In the genomic region with DNA sequence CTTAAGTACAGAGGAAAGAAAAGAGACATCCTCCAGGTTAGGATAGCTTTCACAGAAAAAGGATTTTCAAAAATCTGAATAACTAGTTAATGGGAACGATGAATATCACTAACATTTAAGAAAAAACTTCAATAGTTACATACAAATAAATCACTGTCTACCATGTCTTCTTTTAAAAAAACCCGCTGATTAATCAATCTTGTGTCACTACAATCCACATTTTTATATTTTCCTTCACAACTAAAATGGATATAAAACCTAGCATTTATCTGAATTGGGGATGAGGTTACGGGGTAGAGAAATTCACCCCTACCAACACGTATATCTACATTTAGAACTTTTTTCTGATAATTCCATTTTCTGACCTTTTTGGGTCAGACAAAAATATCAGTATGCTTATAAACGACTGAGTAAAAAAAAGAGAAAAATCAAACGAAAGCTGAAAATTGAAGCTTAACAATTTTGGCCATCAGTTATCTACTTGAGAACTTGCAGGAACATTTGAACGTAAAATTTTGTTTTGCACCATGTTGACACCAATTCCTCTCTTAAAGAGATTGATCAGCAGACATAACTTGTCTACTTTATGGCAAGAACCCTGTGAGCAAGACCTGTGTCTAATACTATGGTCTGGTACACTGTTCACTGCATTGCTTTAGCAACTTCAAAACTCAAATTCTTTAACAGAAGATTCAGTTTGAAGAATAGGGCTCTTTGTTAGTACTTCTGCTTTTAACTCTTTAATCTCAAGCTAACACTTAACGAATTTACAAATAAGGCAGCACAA, we compare ENCODE assay signal across 9 cellular contexts. TPM values are rescaled to one million over a fixed set of nuclear protein-coding genes. Genes with fewer than 3 reads are reported as not detected.
DNase-seq lines count a peak whose midpoint lies in the region; ATAC-seq, FAIRE-seq and TF ChIP-seq lines count a peak whose summit lies in the region.
"Had no signal": no experiment of that assay in that cellular context is flagged by ENCODE, and none has a peak within 500 bp of the region (broad histone marks: within the 10 kb centered on the region; RNA-seq: fewer than 3 reads in every experiment).

No MANE protein-coding gene starts in this region.

- TF ChIP-seq RAD21 in HepG2 (CRISPR knock-in tag; IDR thresholded peaks at IDR 0.05): no peak

- H3K27ac ChIP-seq in heart left ventricle: peak overlapping the region in 7 of 12 donors; percentile 19 to 99 (median 99)
- H3K27ac ChIP-seq in HepG2 (ENCODE audit: extremely low read length, insufficient read depth, low read length): peak overlapping the region; percentile 3
- H3K27ac ChIP-seq in upper lobe of right lung: peak overlapping the region; percentile 12

- H3K9me3 Mint-ChIP-seq in activated naive CD8-positive, alpha-beta T cell (ENCODE audit: low read depth): no peaks in the 10 kb centered on the region

- intact Hi-C loops in heart left ventricle (cut with DNase I) (loop anchor here in 3 of 10 donors (5.0 to 10.0 kb wide), 4 partner anchors 51 to 174 kb away; no protein-coding TSS in a partner anchor), left ventricle myocardium superior (cut with micrococcal nuclease) (loop anchor here (10.0 kb wide), 2 partner anchors 94 to 194 kb away; no protein-coding TSS in a partner anchor), HepG2 (cut with micrococcal nuclease; ENCODE audit: unreplicated experiment) (loop anchor here (2.0 kb wide), 1 partner anchor 198 kb away; no protein-coding TSS in a partner anchor), upper lobe of right lung (cut with DNase I) (no loop called here)

- no TSS peak for BruUV-seq in HepG2 (replicated peaks; lab: Mats Ljungman, UMichigan)

- FAIRE-seq in HepG2 (lab: Jason Lieb, UNC) (peak; percentile 57), urothelium cell line (lab: Jason Lieb, UNC) (no peak)
- FAIRE-seq: colon had no signal

- TF ChIP-seq EP300 in HepG2 (IDR thresholded peaks at IDR 0.05; ENCODE audit: low read depth in 2 of 2, low read length in 2 of 2) (no peak), HepG2 (CRISPR knock-in tag; IDR thresholded peaks at IDR 0.05; ENCODE audit: borderline replicate concordance) (no peak)

- H3K36me3 ChIP-seq in heart left ventricle: peaks cover 0 to 15% (median 9%) of the 10 kb centered on the region in 9 donors
- no peaks in the 10 kb centered on the region for H3K36me3 ChIP-seq in HepG2 (replicated peaks in 1 of 2; ENCODE audit: control insufficient read depth in 1 of 2, insufficient read depth in 2 of 2, low read length in 2 of 2)
- H3K36me3 ChIP-seq in upper lobe of right lung: peaks cover 13% of the 10 kb centered on the region

- in situ Hi-C loops in HepG2 (cut with HindIII; ENCODE audit: extremely low pct_ligation_motif_present, low pct_unique_long_range_greater_than_20kb): no loop called here

- peak overlapping the region; percentile 56 for H3K9ac ChIP-seq in HepG2 (ENCODE audit: insufficient read depth, low read depth, low read length)

- H4K20me1 ChIP-seq in HepG2 (ENCODE audit: insufficient read depth, low read length): peaks cover 3% of the 10 kb centered on the region; the same call in 1 of the 2 replicates

- TF ChIP-seq CTCF in heart left ventricle (IDR thresholded peaks at IDR 0.05) (no peak), HepG2 (CRISPR knock-in tag; IDR thresholded peaks at IDR 0.05) (no peak), upper lobe of right lung (IDR thresholded peaks at IDR 0.05) (no peak)

- CTCF ChIA-PET in HepG2 (lab: Yijun Ruan, JAX; ENCODE audit: low intra/inter-chr PET ratio, low total read pairs): no interaction called here

- peaks cover 92% of the 10 kb centered on the region for H3K79me2 ChIP-seq in HepG2 (ENCODE audit: insufficient read depth, low read length)

- POLR2A ChIA-PET in HepG2 (lab: Yijun Ruan, JAX): no interaction called here

- peak overlapping the region; percentile 87 for H3K4me2 ChIP-seq in HepG2 (ENCODE audit: low read depth, low read length)

- no peak overlapping the region for H3K27ac Mint-ChIP-seq in activated naive CD8-positive, alpha-beta T cell

- H3K4me3 ChIP-seq in heart left ventricle: peak overlapping the region; percentile 0 to 95 (median 85)
- peak overlapping the region; percentile 51 to 96 (median 95); a peak in 5 of 6 replicates for H3K4me3 ChIP-seq in HepG2 (replicated peaks in 1 of 3; ENCODE audit: insufficient read depth in 1 of 3, low read depth in 2 of 3, low read length in 3 of 3)
- peak overlapping the region; percentile 91 for H3K4me3 ChIP-seq in upper lobe of right lung

- DNase-seq in heart left ventricle: no peak
- no peak for DNase-seq in left ventricle myocardium superior
- DNase-seq in HepG2 (ENCODE audit: low spot score): peak; percentile 31
- no peak for DNase-seq in upper lobe of right lung
- no peak for DNase-seq in urothelium cell line (ENCODE audit: low spot score)
- DNase-seq in COR-L47 (lab: John Stamatoyannopoulos, UW): no peak
- DNase-seq in NCI-H2107 treated with DMSO at 0.1 percent for 48 hours (lab: John Stamatoyannopoulos, UW; ENCODE audit: unreplicated experiment): no peak

- no peaks in the 10 kb centered on the region for H3K27me3 Mint-ChIP-seq in activated naive CD8-positive, alpha-beta T cell

- no peaks in the 10 kb centered on the region for H3K9me3 ChIP-seq in heart left ventricle
- H3K9me3 ChIP-seq in HepG2 (ENCODE audit: low read length): no peaks in the 10 kb centered on the region
- H3K9me3 ChIP-seq in upper lobe of right lung: no peaks in the 10 kb centered on the region

- peak overlapping the region; percentile 92 for H3K4me3 Mint-ChIP-seq in activated naive CD8-positive, alpha-beta T cell

- H3K4me1 ChIP-seq in heart left ventricle (peaks cover 0 to 86% (median 57%) of the 10 kb centered on the region in 12 donors), HepG2 (ENCODE audit: insufficient read depth, low read length) (peaks cover 82% of the 10 kb centered on the region), upper lobe of right lung (peaks cover 64% of the 10 kb centered on the region)

- 20 to 25% (median 22%) methylated on average over 8 of the region's 8 CpGs for WGBS in heart left ventricle, 4 donors
- WGBS in HepG2 (ENCODE audit: low lambda C conversion rate): 38% methylated on average over 8 of the region's 8 CpGs

- ATAC-seq in heart left ventricle (no peak), left ventricle myocardium superior (no peak), HepG2 (no peak), upper lobe of right lung (no peak)

- no peak overlapping the region for H2AFZ ChIP-seq in HepG2 (ENCODE audit: low read length)

- no peaks in the 10 kb centered on the region for H3K27me3 ChIP-seq in heart left ventricle
- no peaks in the 10 kb centered on the region; a peak in 1 of 5 replicates for H3K27me3 ChIP-seq in HepG2 (ENCODE audit: control insufficient read depth in 1 of 2, insufficient read depth in 2 of 2, low read length in 2 of 2)
- no peaks in the 10 kb centered on the region for H3K27me3 ChIP-seq in upper lobe of right lung

- peaks cover 27% of the 10 kb centered on the region for H3K36me3 Mint-ChIP-seq in activated naive CD8-positive, alpha-beta T cell

- TF ChIP-seq POLR2A in heart left ventricle (IDR thresholded peaks at IDR 0.05) (no peak), HepG2 (IDR thresholded peaks at IDR 0.05; ENCODE audit: insufficient read depth in 1 of 2, low read depth in 2 of 2, low read length in 2 of 2) (no peak)

- peaks cover 84% of the 10 kb centered on the region for H3K4me1 Mint-ChIP-seq in activated naive CD8-positive, alpha-beta T cell (ENCODE audit: low read depth)

TF ChIP-seq in HepG2, 621 proteins besides CTCF, POLR2A, EP300 and RAD21 (continues in another document):
- TF ChIP-seq SAP130 (CRISPR knock-in tag; IDR thresholded peaks at IDR 0.05; ENCODE audit: low read depth) (peak; percentile 18; the same call in 1 of the 2 replicates), TOPORS (CRISPR knock-in tag; IDR thresholded peaks at IDR 0.05) (no peak), ZNF883 (CRISPR knock-in tag; IDR thresholded peaks at IDR 0.05; ENCODE audit: not compliant biosample characterization) (no peak), RXRA (CRISPR knock-in tag; IDR thresholded peaks at IDR 0.05) (no peak)

RNA-seq across cellular contexts. Expression of gene NR3C1, which starts 4.8 kb away (rescaled TPM):
- total RNA-seq in heart left ventricle (10 to 100 TPM; 29.6 to 73.7 (median 50.6) TPM), left ventricle myocardium superior (53.0 TPM), HepG2 (2016; rRNA removed; fragmentation: Illumina TruSeq; extraction: Trizol) (24.3 and 30.0 TPM in 2 replicates), upper lobe of right lung (101 TPM)
- polyA plus RNA-seq in heart left ventricle (10 to 100 TPM; 10.4 to 21.5 TPM), HepG2 (2011; rRNA removed) (8.9 and 10.0 TPM in 2 replicates)
- total RNA-seq in HepG2 (2016; cell fraction: cytosol; rRNA removed; fragmentation: Illumina TruSeq; extraction: Trizol; ENCODE audit: low read depth): 34.6 and 40.8 TPM in 2 replicates
- 27.6 and 29.7 TPM in 2 replicates for total RNA-seq in HepG2 (2016; cell fraction: insoluble cytoplasmic fraction; rRNA removed; fragmentation: Illumina TruSeq; extraction: Trizol)
- 42.6 and 43.8 TPM in 2 replicates for total RNA-seq in HepG2 (2016; cell fraction: membrane; rRNA removed; fragmentation: Illumina TruSeq; extraction: Trizol)
- 41.0 and 41.5 TPM in 2 replicates for total RNA-seq in HepG2 (2016; cell fraction: nucleus; rRNA removed; fragmentation: Illumina TruSeq; extraction: Trizol)
- polyA plus RNA-seq in HepG2 (2011; cell fraction: cytosol; rRNA removed): 4.5 and 7.8 TPM in 2 replicates
- 4.7 and 5.3 TPM in 2 replicates for polyA plus RNA-seq in HepG2 (2011; cell fraction: nucleus; rRNA removed)
- 17.8 and 19.1 TPM in 2 replicates for polyA plus RNA-seq in HepG2 (2012)
- polyA plus RNA-seq in HepG2 (2016; cell fraction: cytosol; fragmentation: Illumina TruSeq; extraction: Trizol; ENCODE audit: low read depth): 0.48 and 0.52 TPM in 2 replicates
- polyA plus RNA-seq in HepG2 (2016; cell fraction: insoluble cytoplasmic fraction; fragmentation: Illumina TruSeq; extraction: Trizol; ENCODE audit: low read depth): 14.7 and 15.8 TPM in 2 replicates
- 3.1 and 3.3 TPM in 2 replicates for polyA plus RNA-seq in HepG2 (2016; cell fraction: membrane; fragmentation: Illumina TruSeq; extraction: Trizol; ENCODE audit: low read depth)
- polyA plus RNA-seq in HepG2 (2016; cell fraction: nucleus; fragmentation: Illumina TruSeq; extraction: Trizol; ENCODE audit: insufficient read depth, low read depth): 11.1 and 11.7 TPM in 2 replicates
- 13.6 and 58.6 TPM in 2 replicates for polyA minus RNA-seq in HepG2 (2011; rRNA and poly(A)+ RNA removed; ENCODE audit: low replicate concordance)
- polyA minus RNA-seq in HepG2 (2011; cell fraction: cytosol; rRNA and poly(A)+ RNA removed): 18.9 and 21.2 TPM in 2 replicates
- polyA minus RNA-seq in HepG2 (2011; cell fraction: nucleus; rRNA and poly(A)+ RNA removed): 45.3 and 61.3 TPM in 2 replicates

Comparison
In these comparisons a context has a peak if more than half of its experiments do, and no peak if none do; other contexts are left out.
1. H3K27ac ChIP-seq: peak in every context shown above with its lines; median percentile 99 in heart left ventricle; 12 in upper lobe of right lung; 3 in HepG2.